ENCODE assay signal across 22 cellular contexts in the genomic region with DNA sequence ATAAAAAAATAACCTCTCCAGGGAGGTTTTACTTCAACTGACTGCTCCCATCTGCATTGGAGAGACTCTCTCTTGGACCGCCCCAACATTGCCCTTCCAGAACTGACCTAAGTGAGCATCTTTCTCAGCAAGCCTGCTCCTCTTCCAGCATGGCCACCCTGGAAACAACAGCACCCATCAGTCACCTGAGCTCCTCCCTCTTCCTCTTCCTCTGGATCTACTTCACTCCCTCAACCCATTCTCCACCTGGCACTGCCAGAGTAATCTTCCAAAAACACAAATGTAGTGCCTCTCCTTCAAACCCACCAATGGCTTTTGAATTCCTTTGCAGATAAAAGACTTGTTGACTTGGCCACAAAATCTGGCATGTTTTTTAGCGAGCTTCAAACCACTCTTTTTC.
DNase-seq lines count a peak whose midpoint lies in the region; TF ChIP-seq lines count a peak whose summit lies in the region.
"Had no signal": no experiment of that assay in that cellular context is flagged by ENCODE, and none has a peak within 500 bp of the region (broad histone marks: within the 10 kb centered on the region; RNA-seq: fewer than 3 reads in every experiment).

No MANE protein-coding gene starts in this region.

- no peaks in the 10 kb centered on the region for H3K4me1 ChIP-seq in esophagus muscularis mucosa
- peaks cover 0 to 2% of the 10 kb centered on the region in 2 experiments for H3K4me1 ChIP-seq in trophoblast cell (ENCODE audit: control insufficient read depth in 1 of 2, insufficient read depth in 2 of 2, low read length in 2 of 2)
- H3K4me1 ChIP-seq: BE2C had no signal

- no peaks in the 10 kb centered on the region for H3K9me3 ChIP-seq in esophagus muscularis mucosa
- H3K9me3 ChIP-seq in trophoblast cell (ENCODE audit: insufficient read depth, low read depth, low read length): no peaks in the 10 kb centered on the region
- H3K9me3 ChIP-seq: BE2C, BLaER1 had no signal

- H3K36me3 Mint-ChIP-seq in chondrocyte (ENCODE audit: low read depth): peaks cover 15% of the 10 kb centered on the region
- no peaks in the 10 kb centered on the region for H3K36me3 Mint-ChIP-seq in activated CD4-positive, alpha-beta T cell treated with anti-CD3 and anti-CD28 coated beads, Interleukin-2, amount 10 ng/mL, durations not matched to agents 7 days and 5 days (ENCODE audit: low read depth)
- H3K36me3 Mint-ChIP-seq: CD14-positive monocyte; CD4-positive, alpha-beta memory T cell; CD4-positive, CD25-positive, alpha-beta regulatory T cell had no signal

- no peak overlapping the region for H3K4me2 ChIP-seq in trophoblast cell (ENCODE audit: low read length)
- H3K4me2 ChIP-seq: BLaER1 had no signal

- H3K27ac ChIP-seq in esophagus muscularis mucosa (replicated peaks in 1 of 4) (no peak overlapping the region), trophoblast cell (ENCODE audit: low read depth, low read length) (no peak overlapping the region)
- H3K27ac ChIP-seq: BLaER1 had no signal

- TF ChIP-seq EP300 in esophagus muscularis mucosa (IDR thresholded peaks at IDR 0.05): no peak

- H3K27me3 Mint-ChIP-seq in chondrocyte (ENCODE audit: low read depth): no peaks in the 10 kb centered on the region
- H3K27me3 Mint-ChIP-seq in activated CD4-positive, alpha-beta T cell treated with anti-CD3 and anti-CD28 coated beads, Interleukin-2, amount 10 ng/mL, durations not matched to agents 7 days and 5 days: no peaks in the 10 kb centered on the region
- H3K27me3 Mint-ChIP-seq: CD4-positive, alpha-beta memory T cell; CD4-positive, CD25-positive, alpha-beta regulatory T cell had no signal

- H3K4me3 ChIP-seq in esophagus muscularis mucosa: no peak overlapping the region
- no peak overlapping the region for H3K4me3 ChIP-seq in trophoblast cell (ENCODE audit: low read depth, low read length)
- H3K4me3 ChIP-seq: BLaER1, GM12878 had no signal

- no peak overlapping the region for H3K23ac ChIP-seq in trophoblast cell (ENCODE audit: low read length)

- no peak overlapping the region for H4K12ac ChIP-seq in trophoblast cell (ENCODE audit: low read depth, low read length)

- H3K4me3 Mint-ChIP-seq in chondrocyte (ENCODE audit: unreplicated experiment): no peak overlapping the region
- no peak overlapping the region for H3K4me3 Mint-ChIP-seq in activated CD4-positive, alpha-beta T cell treated with anti-CD3 and anti-CD28 coated beads, Interleukin-2, amount 10 ng/mL, durations not matched to agents 7 days and 5 days
- H3K4me3 Mint-ChIP-seq: CD14-positive monocyte; CD4-positive, alpha-beta memory T cell had no signal

- no peaks in the 10 kb centered on the region for H3K27me3 ChIP-seq in esophagus muscularis mucosa
- H3K27me3 ChIP-seq in trophoblast cell (ENCODE audit: insufficient read depth, low read length): no peaks in the 10 kb centered on the region
- H3K27me3 ChIP-seq: BE2C, BLaER1 had no signal

- no peak for TF ChIP-seq POLR2A in esophagus muscularis mucosa (IDR thresholded peaks at IDR 0.05; ENCODE audit: low read depth)

- DNase-seq in chondrocyte (ENCODE audit: low spot score) (no peak), esophagus muscularis mucosa (ENCODE audit: extremely low spot score) (peak; percentile 64), trophoblast cell (no peak), NK-92 (lab: John Stamatoyannopoulos, UW; ENCODE audit: unreplicated experiment) (no peak), NCI-H146 (lab: John Stamatoyannopoulos, UW) (no peak)
- DNase-seq in activated CD4-positive, alpha-beta T cell treated with anti-CD3 and anti-CD28 coated beads, Interleukin-2, amount 10 ng/mL, durations not matched to agents 7 days and 5 days: no peak
- DNase-seq: 8988T; ACHN; BE2C; C1 segment of cervical spinal cord; CD4-positive, alpha-beta memory T cell; CD4-positive, CD25-positive, alpha-beta regulatory T cell; DMS 273 treated with DMSO at 0.1 percent for 48 hours; DMS153; DMS53; DMS79; DND-41; EL; GDM1 had no signal

- no peak overlapping the region for H3K18ac ChIP-seq in trophoblast cell (ENCODE audit: low read length)

- intact Hi-C loops in esophagus muscularis mucosa (cut with DNase I): no loop called here

- H3K4ac ChIP-seq in trophoblast cell (ENCODE audit: low read depth, low read length): no peak overlapping the region

- H3K9me3 Mint-ChIP-seq in chondrocyte (ENCODE audit: low read depth): peaks cover 20% of the 10 kb centered on the region
- peaks cover 9% of the 10 kb centered on the region for H3K9me3 Mint-ChIP-seq in activated CD4-positive, alpha-beta T cell treated with anti-CD3 and anti-CD28 coated beads, Interleukin-2, amount 10 ng/mL, durations not matched to agents 7 days and 5 days

- no peak overlapping the region for H2BK5ac ChIP-seq in trophoblast cell (ENCODE audit: low read depth, low read length, poor library complexity)

- no peak for TF ChIP-seq CTCF in chondrocyte (IDR thresholded peaks at IDR 0.05)
- no peak for TF ChIP-seq CTCF in esophagus muscularis mucosa (IDR thresholded peaks at IDR 0.05)

- H3K36me3 ChIP-seq in esophagus muscularis mucosa (no peaks in the 10 kb centered on the region), trophoblast cell (ENCODE audit: control insufficient read depth in 1 of 2, insufficient read depth in 2 of 2, low read length in 2 of 2) (no peaks in the 10 kb centered on the region)
- H3K36me3 ChIP-seq: BE2C, BLaER1 had no signal

- no peak overlapping the region for H4K91ac ChIP-seq in trophoblast cell (ENCODE audit: low read depth, low read length)

- H3K79me2 ChIP-seq in trophoblast cell (ENCODE audit: control insufficient read depth, insufficient read depth, low read length, poor library complexity): no peaks in the 10 kb centered on the region

- H3K27ac Mint-ChIP-seq in chondrocyte (ENCODE audit: unreplicated experiment): peak overlapping the region; percentile 39
- H3K27ac Mint-ChIP-seq in activated CD4-positive, alpha-beta T cell treated with anti-CD3 and anti-CD28 coated beads, Interleukin-2, amount 10 ng/mL, durations not matched to agents 7 days and 5 days: no peak overlapping the region
- H3K27ac Mint-ChIP-seq: CD4-positive, alpha-beta memory T cell; CD4-positive, CD25-positive, alpha-beta regulatory T cell had no signal

- 92% methylated on average over 2 of the region's 2 CpGs for WGBS in esophagus muscularis mucosa
- WGBS in trophoblast cell (ENCODE audit: extremely low coverage, insufficient coverage, insufficient read length): no CpG with 5 or more reads among the region's 2 CpGs

- H3K79me1 ChIP-seq in trophoblast cell (ENCODE audit: low read length): no peaks in the 10 kb centered on the region

- CTCF ChIA-PET in activated CD4-positive, alpha-beta T cell treated with anti-CD3 and anti-CD28 coated beads, Interleukin-2, amount 10 ng/mL, durations not matched to agents 7 days and 5 days (lab: Charles Lee): no interaction called here

- no peak overlapping the region for H4K8ac ChIP-seq in trophoblast cell (ENCODE audit: low read depth, low read length)

- POLR2A ChIA-PET in activated CD4-positive, alpha-beta T cell treated with anti-CD3 and anti-CD28 coated beads, Interleukin-2, amount 10 ng/mL, durations not matched to agents 7 days and 5 days (lab: Charles Lee): no interaction called here

- peak overlapping the region; percentile 45 for H2BK12ac ChIP-seq in trophoblast cell (ENCODE audit: low read length)

- no peak overlapping the region for H2AFZ ChIP-seq in trophoblast cell (ENCODE audit: insufficient read depth, low read length, poor library complexity)

- peaks cover 24% of the 10 kb centered on the region for H3K4me1 Mint-ChIP-seq in chondrocyte (ENCODE audit: low read depth)
- H3K4me1 Mint-ChIP-seq in activated CD4-positive, alpha-beta T cell treated with anti-CD3 and anti-CD28 coated beads, Interleukin-2, amount 10 ng/mL, durations not matched to agents 7 days and 5 days: no peaks in the 10 kb centered on the region
- H3K4me1 Mint-ChIP-seq: CD14-positive monocyte; CD4-positive, alpha-beta memory T cell; CD4-positive, CD25-positive, alpha-beta regulatory T cell had no signal

- no peak overlapping the region for H3K9ac ChIP-seq in trophoblast cell (ENCODE audit: low read length)
- H3K9ac ChIP-seq: BLaER1 had no signal

- H2BK120ac ChIP-seq in trophoblast cell (ENCODE audit: insufficient read depth, low read length, poor library complexity): no peak overlapping the region

- no peak overlapping the region for H3K14ac ChIP-seq in trophoblast cell (ENCODE audit: low read length)

- no peak overlapping the region for H2AK5ac ChIP-seq in trophoblast cell (ENCODE audit: low read length)
